In the genomic region with DNA sequence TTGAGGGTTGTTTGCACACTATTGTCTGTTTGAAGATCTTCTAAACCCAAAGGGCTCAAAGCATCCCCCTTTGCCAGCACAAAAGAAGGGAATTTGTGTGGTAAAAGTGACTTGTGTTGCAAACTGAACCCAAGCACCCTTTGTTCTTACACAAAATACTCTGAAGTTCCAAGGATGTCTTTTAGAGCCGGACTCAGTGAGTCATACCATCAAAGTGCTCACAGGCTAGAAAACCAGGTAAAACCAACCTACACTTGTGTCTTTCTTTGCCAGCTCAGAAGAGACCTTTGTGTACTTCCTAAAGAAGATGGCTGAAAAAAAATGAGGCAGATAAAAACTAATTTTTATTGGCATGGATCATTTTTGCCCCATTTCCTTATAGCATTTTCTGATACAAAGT, we compare ENCODE assay signal across 16 cellular contexts.
DNase-seq lines count a peak whose midpoint lies in the region; ATAC-seq, FAIRE-seq and TF ChIP-seq lines count a peak whose summit lies in the region.
"Had no signal": no experiment of that assay in that cellular context is flagged by ENCODE, and none has a peak within 500 bp of the region (broad histone marks: within the 10 kb centered on the region; RNA-seq: fewer than 3 reads in every experiment).

No MANE protein-coding gene starts in this region.

- no peak for TF ChIP-seq CTCF in astrocyte of the spinal cord (IDR thresholded peaks at IDR 0.05; ENCODE audit: low read depth, low read length)
- no peak for TF ChIP-seq CTCF in glutamatergic neuron (IDR thresholded peaks at IDR 0.05; ENCODE audit: partially characterized antibody, unreplicated experiment)

- no peak for ATAC-seq in GM18867 (IDR thresholded peaks at IDR 0.05; ENCODE audit: unreplicated experiment)
- ATAC-seq: K562 had no signal

- H3K27ac Mint-ChIP-seq in glutamatergic neuron (ENCODE audit: unreplicated experiment) = peak overlapping the region; percentile 4
- no peak overlapping the region for H3K27ac Mint-ChIP-seq in activated CD4-positive, alpha-beta T cell treated with anti-CD3 and anti-CD28 coated beads, Interleukin-2, amount 10 ng/mL, durations not matched to agents 7 days and 5 days

- H3K36me3 ChIP-seq in HUES64 (ENCODE audit: insufficient read depth, low read length) = no peaks in the 10 kb centered on the region

- H3K36me3 Mint-ChIP-seq in glutamatergic neuron (ENCODE audit: unreplicated experiment) = peaks cover 1% of the 10 kb centered on the region
- no peaks in the 10 kb centered on the region for H3K36me3 Mint-ChIP-seq in activated CD4-positive, alpha-beta T cell treated with anti-CD3 and anti-CD28 coated beads, Interleukin-2, amount 10 ng/mL, durations not matched to agents 7 days and 5 days (ENCODE audit: low read depth)

- no peaks in the 10 kb centered on the region for H3K27me3 Mint-ChIP-seq in glutamatergic neuron (ENCODE audit: unreplicated experiment)
- no peaks in the 10 kb centered on the region for H3K27me3 Mint-ChIP-seq in activated CD4-positive, alpha-beta T cell treated with anti-CD3 and anti-CD28 coated beads, Interleukin-2, amount 10 ng/mL, durations not matched to agents 7 days and 5 days

- H3K4me3 ChIP-seq in HUES64 (ENCODE audit: low read length) = no peak overlapping the region
- H3K4me3 ChIP-seq in astrocyte of the spinal cord (ENCODE audit: low read depth, low read length) = no peak overlapping the region
- H3K4me3 ChIP-seq: K562 had no signal

- in situ Hi-C loops in astrocyte of the spinal cord (cut with HindIII; ENCODE audit: low sequenced_read_pairs) = no loop called here

- no peaks in the 10 kb centered on the region for H3K9me3 Mint-ChIP-seq in glutamatergic neuron (ENCODE audit: unreplicated experiment)
- H3K9me3 Mint-ChIP-seq in activated CD4-positive, alpha-beta T cell treated with anti-CD3 and anti-CD28 coated beads, Interleukin-2, amount 10 ng/mL, durations not matched to agents 7 days and 5 days = no peaks in the 10 kb centered on the region

- 85% methylated on average over 1 of the region's 1 CpG for WGBS in HUES64

- peak; percentile 16 for DNase-seq in astrocyte of the spinal cord (ENCODE audit: low read depth, low spot score)
- DNase-seq in glutamatergic neuron = no peak
- DNase-seq in renal cortical epithelial cell (ENCODE audit: low read depth) = peak; percentile 82
- no peak for DNase-seq in HTR-8/SVneo (ENCODE audit: insufficient read length, low spot score)
- DNase-seq in activated CD4-positive, alpha-beta T cell treated with anti-CD3 and anti-CD28 coated beads, Interleukin-2, amount 10 ng/mL, durations not matched to agents 7 days and 5 days = no peak
- DNase-seq: C1 segment of cervical spinal cord, HCEC 1CT, NCI-H1105, NCI-H1694, NCI-H2081 treated with DMSO at 0.1 percent for 48 hours, Right ventricle myocardium superior had no signal

- CTCF ChIA-PET in activated CD4-positive, alpha-beta T cell treated with anti-CD3 and anti-CD28 coated beads, Interleukin-2, amount 10 ng/mL, durations not matched to agents 7 days and 5 days (lab: Charles Lee) = no interaction called here

- H3K4me1 ChIP-seq in HUES64 (ENCODE audit: insufficient read depth, low read length) = peaks cover 44% of the 10 kb centered on the region

- FAIRE-seq in HTR-8/SVneo (lab: Jason Lieb, UNC) = no peak
- FAIRE-seq: D721Med, GM12891, K562 had no signal

- H3K9ac ChIP-seq in HUES64 (ENCODE audit: low read depth, low read length) = no peak overlapping the region

- H3K27ac ChIP-seq in HUES64 (ENCODE audit: low read depth, low read length) = peak overlapping the region; percentile 7

- H3K4me1 Mint-ChIP-seq in glutamatergic neuron (ENCODE audit: low read depth, unreplicated experiment) = peaks cover 15% of the 10 kb centered on the region
- H3K4me1 Mint-ChIP-seq in activated CD4-positive, alpha-beta T cell treated with anti-CD3 and anti-CD28 coated beads, Interleukin-2, amount 10 ng/mL, durations not matched to agents 7 days and 5 days = no peaks in the 10 kb centered on the region

- POLR2A ChIA-PET in activated CD4-positive, alpha-beta T cell treated with anti-CD3 and anti-CD28 coated beads, Interleukin-2, amount 10 ng/mL, durations not matched to agents 7 days and 5 days (lab: Charles Lee) = no interaction called here

- no peaks in the 10 kb centered on the region for H3K27me3 ChIP-seq in HUES64 (ENCODE audit: insufficient read depth, low read length)

- no peak overlapping the region for H3K4me3 Mint-ChIP-seq in glutamatergic neuron (ENCODE audit: unreplicated experiment)
- H3K4me3 Mint-ChIP-seq in activated CD4-positive, alpha-beta T cell treated with anti-CD3 and anti-CD28 coated beads, Interleukin-2, amount 10 ng/mL, durations not matched to agents 7 days and 5 days = no peak overlapping the region

- H3K9me3 ChIP-seq in HUES64 (ENCODE audit: insufficient read depth, low read depth, low read length) = no peaks in the 10 kb centered on the region

Comparison
In these comparisons a context has a peak if more than half of its experiments do, and no peak if none do; other contexts are left out.
1. DNase-seq: peak in astrocyte of the spinal cord (single experiment) and renal cortical epithelial cell (single experiment); none in glutamatergic neuron (single experiment), HTR-8/SVneo (single experiment) and activated CD4-positive, alpha-beta T cell treated with anti-CD3 and anti-CD28 coated beads, Interleukin-2, amount 10 ng/mL, durations not matched to agents 7 days and 5 days (single experiment).